28 cellular contexts compared by ENCODE assay signal in genomic region chr11:103051158-103051801, GRCh38. TPM values are rescaled to one million over a fixed set of nuclear protein-coding genes. Genes with fewer than 3 reads are reported as not detected.
DNase-seq lines count a peak whose midpoint lies in the region; ATAC-seq, FAIRE-seq and TF ChIP-seq lines count a peak whose summit lies in the region.
"Had no signal": no experiment of that assay in that cellular context is flagged by ENCODE, and none has a peak within 500 bp of the region (broad histone marks: within the 10 kb centered on the region; RNA-seq: fewer than 3 reads in every experiment).

No MANE protein-coding gene starts in this region.

- DNase-seq in Caki2 (ENCODE audit: low read depth) = peak; percentile 89
- peak; percentile 82 for DNase-seq in M059J (ENCODE audit: low read depth)
- peak; percentile 15 for DNase-seq in iris pigment epithelial cell (ENCODE audit: low read depth)
- DNase-seq in GM12891 (ENCODE audit: insufficient read length, low spot score) = no peak
- DNase-seq in foreskin fibroblast = no peak
- DNase-seq: activated CD8-positive, alpha-beta T cell treated with anti-CD3 and anti-CD28 coated beads, Interleukin-2, amount 10 ng/mL, durations not matched to agents 7 days and 5 days; activated gamma-delta T cell; amygdala; CD4-positive, CD25-positive, alpha-beta regulatory T cell; dermis blood vessel endothelial cell; DMS 273 treated with DMSO at 0.1 percent for 48 hours; HCEC 1CT; kidney; mammary epithelial cell; MV-4-11; NCI-H146; posterior cingulate gyrus; tibial artery had no signal

- ATAC-seq in GM18909 (IDR thresholded peaks at IDR 0.05; ENCODE audit: poor library complexity, unreplicated experiment) (peak; percentile 43), GM18520 (IDR thresholded peaks at IDR 0.05; ENCODE audit: unreplicated experiment) (no peak)
- ATAC-seq: activated CD4-positive, CD25-positive, alpha-beta regulatory T cell treated with anti-CD3 and anti-CD28 coated beads, Interleukin-2, amount 50 U/mL, for 24 hours; activated CD8-positive, alpha-beta T cell treated with anti-CD3 and anti-CD28 coated beads, Interleukin-2, amount 10 ng/mL, durations not matched to agents 7 days and 5 days; Panc1; sciatic nerve had no signal

- no peak overlapping the region for H3K4me3 ChIP-seq in foreskin fibroblast (ENCODE audit: low read depth in 1 of 2, low read length in 2 of 2)
- H3K4me3 ChIP-seq: neural progenitor cell, SJSA1, tibial artery had no signal

- TF ChIP-seq POLR2A in GM12891 (IDR thresholded peaks at IDR 0.05; ENCODE audit: low read depth, low read length) = no peak

- TF ChIP-seq CTCF in foreskin fibroblast (IDR thresholded peaks at IDR 0.05; ENCODE audit: low read depth, low read length) = no peak

- in situ Hi-C loops in Caki2 (cut with HindIII; ENCODE audit: low pct_unique_long_range_greater_than_20kb, low sequenced_read_pairs) = no loop called here

- FAIRE-seq in GM12891 (lab: Jason Lieb, UNC) = no peak
- FAIRE-seq: endometrium, G401.6, kidney, TTC549 had no signal

TF ChIP-seq in GM12891, 5 proteins besides CTCF, POLR2A, EP300 and RAD21:
- TF ChIP-seq SPI1 (IDR thresholded peaks at IDR 0.05; ENCODE audit: low read depth, low read length) (no peak), TAF1 (IDR thresholded peaks at IDR 0.05; ENCODE audit: low read depth, low read length) (no peak), PAX5 (IDR thresholded peaks at IDR 0.05; ENCODE audit: insufficient read depth, low read length, severe bottlenecking) (no peak), POLR2AphosphoS5 (IDR thresholded peaks at IDR 0.05; ENCODE audit: low read depth, low read length) (no peak), POU2F2 (IDR thresholded peaks at IDR 0.05; ENCODE audit: low read depth, low read length) (no peak)

RNA-seq across cellular contexts. Expression of gene DCUN1D5, which starts 40.7 kb away (rescaled TPM):
- 66.1 and 89.2 TPM in 2 replicates for total RNA-seq in Caki2 (2014; rRNA removed; shearing (Covaris generic); ENCODE audit: low replicate concordance)
- total RNA-seq in M059J (2014; rRNA removed; shearing (Covaris generic)) = 83.4 and 99.6 TPM in 2 replicates
- polyA plus RNA-seq in GM12891 (2012; ENCODE audit: low read depth, missing spikeins) = 50.3 TPM

RNA-seq across cellular contexts. Expression of gene DYNC2H1, which starts 57.9 kb away (rescaled TPM):
- total RNA-seq in Caki2 (2014; rRNA removed; shearing (Covaris generic); ENCODE audit: low replicate concordance) = 0.32 and 18.6 TPM in 2 replicates
- total RNA-seq in M059J (2014; rRNA removed; shearing (Covaris generic)) = 7.3 and 9.3 TPM in 2 replicates
- 0.14 TPM for polyA plus RNA-seq in GM12891 (2012; ENCODE audit: low read depth, missing spikeins)

Comparison
In these comparisons a context has a peak if more than half of its experiments do, and no peak if none do; other contexts are left out.
1. DNase-seq: peak in Caki2 (single experiment), M059J (single experiment) and iris pigment epithelial cell (single experiment); none in GM12891 (single experiment) and foreskin fibroblast (0 of 2).